In genomic region chr16:66844342-66845079, GRCh38 we compare ENCODE assay signal across 10 cellular contexts. TPM values are rescaled to one million over a fixed set of nuclear protein-coding genes. Genes with fewer than 3 reads are reported as not detected.
A peak's percentile ranks its signal among the peaks of the same experiment; 100 is the strongest.
DNase-seq lines count a peak whose midpoint lies in the region; ATAC-seq and TF ChIP-seq lines count a peak whose summit lies in the region.
"Had no signal": no experiment of that assay in that cellular context is flagged by ENCODE, and none has a peak within 500 bp of the region (broad histone marks: within the 10 kb centered on the region; RNA-seq: fewer than 3 reads in every experiment).

Gene CA7 (plus strand): TSS chr16:66844414. CDS start chr16:66844488, 74 bp downstream.

- CTCF ChIA-PET in SK-N-SH (lab: Yijun Ruan, JAX), result interaction anchor here (1.2 to 10.1 kb wide), 4 partner anchors 12 to 46 kb away, joined by 3 to 82 read pairs (median 36); partner anchors contain the start of gene NAE1

- H3K4me2 ChIP-seq in BLaER1, result peak within 1 kb of the TSS; percentile 82
- peak within 1 kb of the TSS; percentile 92 for H3K4me2 ChIP-seq in SK-N-SH
- peak within 1 kb of the TSS; percentile 93 for H3K4me2 ChIP-seq in neural progenitor cell

- no peak within 1 kb of the TSS for H3K27ac ChIP-seq in BLaER1
- H3K27ac ChIP-seq in SK-N-SH (ENCODE audit: low read depth in 2 of 2, low read length in 1 of 2), result no peak within 1 kb of the TSS
- no peak within 1 kb of the TSS for H3K27ac ChIP-seq in neural progenitor cell

- in situ Hi-C loops in GM13977 (cut with MboI; ENCODE audit: low pct_unique_long_range_greater_than_20kb, low sequenced_read_pairs, unreplicated experiment), result no loop called here

- H3K9ac ChIP-seq in BLaER1, result no peak within 1 kb of the TSS
- H3K9ac ChIP-seq in SK-N-SH, result no peak within 1 kb of the TSS
- H3K9ac ChIP-seq in neural progenitor cell, result no peak within 1 kb of the TSS

- H3K9me3 ChIP-seq in BLaER1, result no peaks in the 10 kb centered on the region
- no peaks in the 10 kb centered on the region for H3K9me3 ChIP-seq in SK-N-SH
- no peaks in the 10 kb centered on the region for H3K9me3 ChIP-seq in neural progenitor cell (ENCODE audit: low read depth)

- no peak for TF ChIP-seq RAD21 in SK-N-SH (IDR thresholded peaks at IDR 0.05; ENCODE audit: low read length)

- TF ChIP-seq CTCF in SK-N-SH (IDR thresholded peaks at IDR 0.05) (no peak), fibroblast of the aortic adventitia (IDR thresholded peaks at IDR 0.05; ENCODE audit: insufficient read depth, low read length) (no peak), neural progenitor cell (IDR thresholded peaks at IDR 0.05) (no peak), GM13977 (IDR thresholded peaks at IDR 0.05; ENCODE audit: extremely low read depth, insufficient read depth, missing control alignments) (no peak)

- no peaks in the 10 kb centered on the region for H3K36me3 Mint-ChIP-seq in neural progenitor cell

- H3K27ac Mint-ChIP-seq in neural progenitor cell, result no peak within 1 kb of the TSS

- H3K9me3 Mint-ChIP-seq in neural progenitor cell, result no peaks in the 10 kb centered on the region

- POLR2A ChIA-PET in SK-N-SH (lab: Yijun Ruan, JAX), result no interaction called here

- peaks cover 56% of the 10 kb centered on the region for H3K27me3 Mint-ChIP-seq in neural progenitor cell (ENCODE audit: insufficient read depth, low read depth)

- H2AFZ ChIP-seq in SK-N-SH (ENCODE audit: low read depth) (no peak within 1 kb of the TSS), neural progenitor cell (replicated peaks) (peak within 1 kb of the TSS; percentile 65)

- 8% methylated on average over 12 of the region's 79 CpGs for WGBS in SK-N-SH (ENCODE audit: low lambda C conversion rate)

- H3K79me2 ChIP-seq in SK-N-SH (ENCODE audit: insufficient read depth) (no peaks in the 10 kb centered on the region), neural progenitor cell (ENCODE audit: low read depth) (no peaks in the 10 kb centered on the region)

- H3K4me3 ChIP-seq in BLaER1, result peak within 1 kb of the TSS; percentile 56
- H3K4me3 ChIP-seq in SK-N-SH (ENCODE audit: low read depth in 2 of 2, low read length in 1 of 2), result peak within 1 kb of the TSS; percentile 47 to 53
- H3K4me3 ChIP-seq in fibroblast of the aortic adventitia (ENCODE audit: low read depth, low read length), result peak within 1 kb of the TSS; percentile 50
- H3K4me3 ChIP-seq in neural progenitor cell, result peak within 1 kb of the TSS; percentile 63

- H3K9me2 ChIP-seq in SK-N-SH, result no peaks in the 10 kb centered on the region

- H3K4me1 ChIP-seq in BLaER1, result peaks cover 49% of the 10 kb centered on the region
- peaks cover 0 to 8% of the 10 kb centered on the region in 2 experiments; a peak in 1 of 4 replicates for H3K4me1 ChIP-seq in SK-N-SH (ENCODE audit: control insufficient read depth in 1 of 2, insufficient read depth in 2 of 2, low read depth in 1 of 2, low read length in 1 of 2)
- H3K4me1 ChIP-seq in neural progenitor cell, result peaks cover 7% of the 10 kb centered on the region

- DNase-seq in SK-N-SH (peak; percentile 75), fibroblast of the aortic adventitia (ENCODE audit: low read depth) (no peak), neural progenitor cell (ENCODE audit: low spot score) (peak; percentile 34), GM13977 (ENCODE audit: low spot score) (no peak), RKO (ENCODE audit: low spot score) (no peak)

- H4K20me1 ChIP-seq in BLaER1 (no peaks in the 10 kb centered on the region), SK-N-SH (ENCODE audit: insufficient read depth) (no peaks in the 10 kb centered on the region), neural progenitor cell (ENCODE audit: low read depth) (no peaks in the 10 kb centered on the region)

- H3F3A ChIP-seq in SK-N-SH (replicated peaks; ENCODE audit: insufficient read depth) (no peaks in the 10 kb centered on the region), neural progenitor cell (ENCODE audit: low read depth) (no peaks in the 10 kb centered on the region)

- H3K27me3 ChIP-seq in BLaER1 (peaks cover 44% of the 10 kb centered on the region), SK-N-SH (ENCODE audit: insufficient read depth) (peaks cover 15% of the 10 kb centered on the region; the same call in 1 of the 2 replicates), neural progenitor cell (peaks cover 86% of the 10 kb centered on the region)

- no peaks in the 10 kb centered on the region for H3K36me3 ChIP-seq in BLaER1
- no peaks in the 10 kb centered on the region for H3K36me3 ChIP-seq in SK-N-SH (replicated peaks in 1 of 2; ENCODE audit: control insufficient read depth in 1 of 2, insufficient read depth in 2 of 2, low read length in 1 of 2)
- no peaks in the 10 kb centered on the region for H3K36me3 ChIP-seq in neural progenitor cell

- ATAC-seq in HG03196 (IDR thresholded peaks at IDR 0.05; ENCODE audit: unreplicated experiment) (no peak), GM19023 (IDR thresholded peaks at IDR 0.05; ENCODE audit: unreplicated experiment) (no peak)

- TF ChIP-seq EP300 in SK-N-SH (IDR thresholded peaks at IDR 0.05; ENCODE audit: borderline replicate concordance in 1 of 2, low read depth in 1 of 2, low read length in 1 of 2), result no peak

- H3K4me1 Mint-ChIP-seq in neural progenitor cell, result peaks cover 5% of the 10 kb centered on the region

- peak within 1 kb of the TSS; percentile 86 for H3K4me3 Mint-ChIP-seq in neural progenitor cell

TF ChIP-seq in SK-N-SH, 30 proteins besides CTCF, POLR2A, EP300 and RAD21:
- no peak for TF ChIP-seq NFIC (IDR thresholded peaks at IDR 0.05; ENCODE audit: borderline replicate concordance)
- TF ChIP-seq RFX5 (IDR thresholded peaks at IDR 0.05; ENCODE audit: low read length), result no peak
- no peak for TF ChIP-seq ZBTB33 (IDR thresholded peaks at IDR 0.05; ENCODE audit: borderline replicate concordance, low read depth)
- no peak for TF ChIP-seq MAX (IDR thresholded peaks at IDR 0.05; ENCODE audit: low read depth)
- TF ChIP-seq POLR2AphosphoS5 (IDR thresholded peaks at IDR 0.05; ENCODE audit: low read depth, low read length), result no peak
- TF ChIP-seq REST (IDR thresholded peaks at IDR 0.05; ENCODE audit: low read depth, low read length), result no peak
- no peak for TF ChIP-seq FOXJ3 (CRISPR knock-in tag; IDR thresholded peaks at IDR 0.05)
- no peak for TF ChIP-seq RCOR1 (IDR thresholded peaks at IDR 0.05; ENCODE audit: low read length)
- no peak for TF ChIP-seq JUND (IDR thresholded peaks at IDR 0.05)
- TF ChIP-seq SIN3A (IDR thresholded peaks at IDR 0.05; ENCODE audit: borderline replicate concordance, low read depth, low read length), result no peak
- no peak for TF ChIP-seq FOSL2 (IDR thresholded peaks at IDR 0.05; ENCODE audit: borderline replicate concordance, low read depth)
- no peak for TF ChIP-seq YY1 (IDR thresholded peaks at IDR 0.05; ENCODE audit: low read depth)
- TF ChIP-seq GABPA (IDR thresholded peaks at IDR 0.05; ENCODE audit: low read depth), result no peak

RNA-seq across cellular contexts. Expression of gene CA7, which starts in this region (rescaled TPM):
- 0.11 and 0.12 TPM in 2 replicates for polyA plus RNA-seq in SK-N-SH (2012; rRNA removed)
- polyA plus RNA-seq in SK-N-SH (2012; cell fraction: cytosol; rRNA removed), result 0.07 and 0.10 TPM in 2 replicates
- 0.08 and 0.15 TPM in 2 replicates for polyA plus RNA-seq in SK-N-SH (2012; cell fraction: nucleus; rRNA removed)
- total RNA-seq in fibroblast of the aortic adventitia (ENCODE audit: low replicate concordance), result not detected in 2 replicates
- not detected in 2 replicates for total RNA-seq in neural progenitor cell (ENCODE audit: low replicate concordance)
- total RNA-seq: frontal cortex, ureter had no signal

Comparison
In these comparisons a context has a peak if more than half of its experiments do, and no peak if none do; other contexts are left out.
1. Peak in DNase-seq, H3K4me3 ChIP-seq and H3K4me2 ChIP-seq in SK-N-SH; RNA of the gene not detected or under 1 TPM.
2. Peak in DNase-seq, H3K4me3 ChIP-seq and H3K4me2 ChIP-seq in neural progenitor cell; RNA of the gene not detected or under 1 TPM.